Comparison of ENCODE assay signal across 13 cellular contexts in genomic region chr18:55376387-55376786, GRCh38.
DNase-seq lines count a peak whose midpoint lies in the region; ATAC-seq lines count a peak whose summit lies in the region.
"Had no signal": no experiment of that assay in that cellular context is flagged by ENCODE, and none has a peak within 500 bp of the region (broad histone marks: within the 10 kb centered on the region; RNA-seq: fewer than 3 reads in every experiment).

No MANE protein-coding gene starts in this region.

- H3K9me3 Mint-ChIP-seq in activated naive CD8-positive, alpha-beta T cell treated with anti-CD3 and anti-CD28 coated beads, Interleukin-2, amount 50 U/mL, for 24 hours, result peaks cover 3% of the 10 kb centered on the region
- H3K9me3 Mint-ChIP-seq in activated naive CD8-positive, alpha-beta T cell treated with anti-CD3 and anti-CD28 coated beads for 36 hours, result peaks cover 1% of the 10 kb centered on the region
- peaks cover 2 to 11% of the 10 kb centered on the region in 2 donors for H3K9me3 Mint-ChIP-seq in stimulated activated naive B cell treated with anti-CD40 and anti-IgM and Interleukin-4, amounts not matched to agents 10 μg/mL and 1 μg/mL and 100 μg/mL, for 72 hours
- H3K9me3 Mint-ChIP-seq: T-helper 1 cell treated with Interleukin-12 subunit alpha and Interleukin-12 subunit beta and Interleukin-4 antibody, amounts not matched to agents 30 μg/mL and 1 μg/mL, for 36 hours had no signal

- no peak for DNase-seq in activated naive CD8-positive, alpha-beta T cell treated with anti-CD3 and anti-CD28 coated beads, Interleukin-2, amount 50 U/mL, for 24 hours
- DNase-seq in activated naive CD8-positive, alpha-beta T cell treated with anti-CD3 and anti-CD28 coated beads for 36 hours, result no peak
- peak; percentile 25 for DNase-seq in stimulated activated naive B cell treated with anti-CD40 and anti-IgM and Interleukin-4, amounts not matched to agents 10 μg/mL and 1 μg/mL and 100 μg/mL, for 72 hours
- DNase-seq in COR-L47 (lab: John Stamatoyannopoulos, UW) (no peak), NCI-H187 treated with DMSO at 0.1 percent for 48 hours (lab: John Stamatoyannopoulos, UW) (no peak), NCI-H1436 treated with DMSO at 0.1 percent for 48 hours (lab: John Stamatoyannopoulos, UW) (no peak)
- DNase-seq: cerebellar nuclear complex, NCI-H526 had no signal

- peaks cover 6% of the 10 kb centered on the region for H3K4me1 Mint-ChIP-seq in activated naive CD8-positive, alpha-beta T cell treated with anti-CD3 and anti-CD28 coated beads, Interleukin-2, amount 50 U/mL, for 24 hours
- no peaks in the 10 kb centered on the region for H3K4me1 Mint-ChIP-seq in activated naive CD8-positive, alpha-beta T cell treated with anti-CD3 and anti-CD28 coated beads for 36 hours
- peaks cover 14 to 31% of the 10 kb centered on the region in 2 donors for H3K4me1 Mint-ChIP-seq in stimulated activated naive B cell treated with anti-CD40 and anti-IgM and Interleukin-4, amounts not matched to agents 10 μg/mL and 1 μg/mL and 100 μg/mL, for 72 hours

- peak overlapping the region; percentile 14 for H3K27ac Mint-ChIP-seq in activated naive CD8-positive, alpha-beta T cell treated with anti-CD3 and anti-CD28 coated beads, Interleukin-2, amount 50 U/mL, for 24 hours
- no peak overlapping the region for H3K27ac Mint-ChIP-seq in activated naive CD8-positive, alpha-beta T cell treated with anti-CD3 and anti-CD28 coated beads for 36 hours
- peak overlapping the region; percentile 82 for H3K27ac Mint-ChIP-seq in stimulated activated naive B cell treated with anti-CD40 and anti-IgM and Interleukin-4, amounts not matched to agents 10 μg/mL and 1 μg/mL and 100 μg/mL, for 72 hours
- H3K27ac Mint-ChIP-seq: T-helper 1 cell treated with Interleukin-12 subunit alpha and Interleukin-12 subunit beta and Interleukin-4 antibody, amounts not matched to agents 30 μg/mL and 1 μg/mL, for 36 hours had no signal

- no peak for ATAC-seq in activated naive CD8-positive, alpha-beta T cell treated with anti-CD3 and anti-CD28 coated beads, Interleukin-2, amount 50 U/mL, for 24 hours
- peak; percentile 98 for ATAC-seq in HG02571 (IDR thresholded peaks at IDR 0.05; ENCODE audit: unreplicated experiment)
- ATAC-seq in HG03439 (IDR thresholded peaks at IDR 0.05; ENCODE audit: unreplicated experiment), result peak; percentile 96
- ATAC-seq in stimulated activated naive B cell treated with anti-CD40 and anti-IgM and Interleukin-4, amounts not matched to agents 10 μg/mL and 1 μg/mL and 100 μg/mL, for 72 hours (replicated peaks), result peak; percentile 95 to 97
- ATAC-seq: A549, sciatic nerve had no signal

- no peaks in the 10 kb centered on the region for H3K36me3 Mint-ChIP-seq in activated naive CD8-positive, alpha-beta T cell treated with anti-CD3 and anti-CD28 coated beads, Interleukin-2, amount 50 U/mL, for 24 hours (ENCODE audit: low read depth)
- H3K36me3 Mint-ChIP-seq in activated naive CD8-positive, alpha-beta T cell treated with anti-CD3 and anti-CD28 coated beads for 36 hours, result no peaks in the 10 kb centered on the region
- H3K36me3 Mint-ChIP-seq in stimulated activated naive B cell treated with anti-CD40 and anti-IgM and Interleukin-4, amounts not matched to agents 10 μg/mL and 1 μg/mL and 100 μg/mL, for 72 hours, result peaks cover 2 to 13% of the 10 kb centered on the region in 2 donors

- H3K4me3 Mint-ChIP-seq in activated naive CD8-positive, alpha-beta T cell treated with anti-CD3 and anti-CD28 coated beads, Interleukin-2, amount 50 U/mL, for 24 hours, result no peak overlapping the region
- H3K4me3 Mint-ChIP-seq in activated naive CD8-positive, alpha-beta T cell treated with anti-CD3 and anti-CD28 coated beads for 36 hours, result no peak overlapping the region
- peak overlapping the region; percentile 0 for H3K4me3 Mint-ChIP-seq in stimulated activated naive B cell treated with anti-CD40 and anti-IgM and Interleukin-4, amounts not matched to agents 10 μg/mL and 1 μg/mL and 100 μg/mL, for 72 hours
- H3K4me3 Mint-ChIP-seq: T-helper 1 cell treated with Interleukin-12 subunit alpha and Interleukin-12 subunit beta and Interleukin-4 antibody, amounts not matched to agents 30 μg/mL and 1 μg/mL, for 36 hours had no signal

- H3K27me3 Mint-ChIP-seq in activated naive CD8-positive, alpha-beta T cell treated with anti-CD3 and anti-CD28 coated beads, Interleukin-2, amount 50 U/mL, for 24 hours, result peaks cover 2% of the 10 kb centered on the region
- no peaks in the 10 kb centered on the region for H3K27me3 Mint-ChIP-seq in activated naive CD8-positive, alpha-beta T cell treated with anti-CD3 and anti-CD28 coated beads for 36 hours
- no peaks in the 10 kb centered on the region for H3K27me3 Mint-ChIP-seq in stimulated activated naive B cell treated with anti-CD40 and anti-IgM and Interleukin-4, amounts not matched to agents 10 μg/mL and 1 μg/mL and 100 μg/mL, for 72 hours

Comparison
In these comparisons a context has a peak if more than half of its experiments do, and no peak if none do; other contexts are left out.
1. H3K4me3 Mint-ChIP-seq: peak in stimulated activated naive B cell treated with anti-CD40 and anti-IgM and Interleukin-4, amounts not matched to agents 10 μg/mL and 1 μg/mL and 100 μg/mL, for 72 hours (2 of 2); none in activated naive CD8-positive, alpha-beta T cell treated with anti-CD3 and anti-CD28 coated beads, Interleukin-2, amount 50 U/mL, for 24 hours (single experiment) and activated naive CD8-positive, alpha-beta T cell treated with anti-CD3 and anti-CD28 coated beads for 36 hours (single experiment).